In genomic region chr2:18230668-18231067, GRCh38 we compare ENCODE assay signal across 8 cellular contexts.
"Had no signal": no experiment of that assay in that cellular context is flagged by ENCODE, and none has a peak within 500 bp of the region (broad histone marks: within the 10 kb centered on the region; RNA-seq: fewer than 3 reads in every experiment).

No MANE protein-coding gene starts in this region.

- FAIRE-seq: G401.6, GM12878, GM12891, GM12892, GM18507, GM19239 had no signal

- DNase-seq: GDM1, GF-D8 had no signal

- H3K4me3 ChIP-seq: GM12878 had no signal

- ATAC-seq: GM12878 had no signal
